Comparison of ENCODE assay signal across 25 cellular contexts in genomic region chr19:10774893-10775292, GRCh38. TPM values are rescaled to one million over a fixed set of nuclear protein-coding genes. Genes with fewer than 3 reads are reported as not detected.
DNase-seq lines count a peak whose midpoint lies in the region; ATAC-seq and TF ChIP-seq lines count a peak whose summit lies in the region.
"Had no signal": no experiment of that assay in that cellular context is flagged by ENCODE, and none has a peak within 500 bp of the region (broad histone marks: within the 10 kb centered on the region; RNA-seq: fewer than 3 reads in every experiment).

No MANE protein-coding gene starts in this region.

- peaks cover 41% of the 10 kb centered on the region for H3K4me1 Mint-ChIP-seq in T-helper 1 cell treated with Interleukin-12 subunit alpha and Interleukin-12 subunit beta and Interleukin-4 antibody, amounts not matched to agents 30 μg/mL and 1 μg/mL, for 36 hours (ENCODE audit: low read depth)
- H3K4me1 Mint-ChIP-seq in CD14-positive monocyte, result peaks cover 23% of the 10 kb centered on the region
- H3K4me1 Mint-ChIP-seq in activated T-helper 17 cell treated with anti-CD3 and anti-CD28 coated beads, Interleukin-2, amount 50 U/mL, for 72 hours, result no peaks in the 10 kb centered on the region

- H3K4me3 Mint-ChIP-seq in T-helper 1 cell treated with Interleukin-12 subunit alpha and Interleukin-12 subunit beta and Interleukin-4 antibody, amounts not matched to agents 30 μg/mL and 1 μg/mL, for 36 hours, result no peak overlapping the region
- no peak overlapping the region for H3K4me3 Mint-ChIP-seq in CD14-positive monocyte
- H3K4me3 Mint-ChIP-seq in activated T-helper 17 cell treated with anti-CD3 and anti-CD28 coated beads, Interleukin-2, amount 50 U/mL, for 72 hours, result no peak overlapping the region
- H3K4me3 Mint-ChIP-seq: CD4-positive, CD25-positive, alpha-beta regulatory T cell had no signal

- no peak for TF ChIP-seq CTCF in CD14-positive monocyte (IDR thresholded peaks at IDR 0.05)
- no peak for TF ChIP-seq CTCF in neutrophil (IDR thresholded peaks at IDR 0.05)

- H3K27ac ChIP-seq in neutrophil (peak overlapping the region; percentile 10), caudate nucleus (ENCODE audit: low read depth, low read length) (no peak overlapping the region)
- H3K27ac ChIP-seq: 22Rv1, Peyer's patch, SK-N-MC had no signal

- peaks cover 30 to 35% of the 10 kb centered on the region in 2 experiments for H3K4me1 ChIP-seq in neutrophil (ENCODE audit: control insufficient read depth in 1 of 2, insufficient read depth in 1 of 2, low read depth in 1 of 2, low read length in 1 of 2)

- H3K9me3 Mint-ChIP-seq in T-helper 1 cell treated with Interleukin-12 subunit alpha and Interleukin-12 subunit beta and Interleukin-4 antibody, amounts not matched to agents 30 μg/mL and 1 μg/mL, for 36 hours, result no peaks in the 10 kb centered on the region
- peaks cover 0 to 1% (median 0%) of the 10 kb centered on the region in 7 donors for H3K9me3 Mint-ChIP-seq in CD14-positive monocyte
- H3K9me3 Mint-ChIP-seq in activated T-helper 17 cell treated with anti-CD3 and anti-CD28 coated beads, Interleukin-2, amount 50 U/mL, for 72 hours, result no peaks in the 10 kb centered on the region
- H3K9me3 Mint-ChIP-seq: CD4-positive, CD25-positive, alpha-beta regulatory T cell had no signal

- no peaks in the 10 kb centered on the region for H3K27me3 ChIP-seq in neutrophil
- H3K27me3 ChIP-seq: BE2C, Peyer's patch had no signal

- H3K9me3 ChIP-seq in neutrophil, result no peaks in the 10 kb centered on the region
- H3K9me3 ChIP-seq: BE2C, Peyer's patch had no signal

- peak overlapping the region; percentile 62 for H3K27ac Mint-ChIP-seq in T-helper 1 cell treated with Interleukin-12 subunit alpha and Interleukin-12 subunit beta and Interleukin-4 antibody, amounts not matched to agents 30 μg/mL and 1 μg/mL, for 36 hours
- peak overlapping the region in 4 of 7 donors; percentile 41 to 60 (median 46) for H3K27ac Mint-ChIP-seq in CD14-positive monocyte
- H3K27ac Mint-ChIP-seq in activated T-helper 17 cell treated with anti-CD3 and anti-CD28 coated beads, Interleukin-2, amount 50 U/mL, for 72 hours, result peak overlapping the region; percentile 28

- no peak for ATAC-seq in activated T-helper 17 cell treated with anti-CD3 and anti-CD28 coated beads, Interleukin-2, amount 50 U/mL, for 72 hours (replicated peaks)
- ATAC-seq: HepG2 had no signal

- H3K36me3 Mint-ChIP-seq in T-helper 1 cell treated with Interleukin-12 subunit alpha and Interleukin-12 subunit beta and Interleukin-4 antibody, amounts not matched to agents 30 μg/mL and 1 μg/mL, for 36 hours (ENCODE audit: low read depth), result peaks cover 49% of the 10 kb centered on the region
- peaks cover 64 to 87% of the 10 kb centered on the region in 2 donors for H3K36me3 Mint-ChIP-seq in CD14-positive monocyte
- peaks cover 74% of the 10 kb centered on the region for H3K36me3 Mint-ChIP-seq in activated T-helper 17 cell treated with anti-CD3 and anti-CD28 coated beads, Interleukin-2, amount 50 U/mL, for 72 hours (ENCODE audit: low read depth)

- no peaks in the 10 kb centered on the region for H3K27me3 Mint-ChIP-seq in T-helper 1 cell treated with Interleukin-12 subunit alpha and Interleukin-12 subunit beta and Interleukin-4 antibody, amounts not matched to agents 30 μg/mL and 1 μg/mL, for 36 hours (ENCODE audit: low read depth)
- H3K27me3 Mint-ChIP-seq in CD14-positive monocyte (ENCODE audit: low read depth in 3 of 3), result no peaks in the 10 kb centered on the region
- H3K27me3 Mint-ChIP-seq in activated T-helper 17 cell treated with anti-CD3 and anti-CD28 coated beads, Interleukin-2, amount 50 U/mL, for 72 hours, result no peaks in the 10 kb centered on the region
- H3K27me3 Mint-ChIP-seq: CD4-positive, CD25-positive, alpha-beta regulatory T cell had no signal

- intact Hi-C loops in CD14-positive monocyte (cut with micrococcal nuclease), result no loop called here

- no peak overlapping the region for H3K4me3 ChIP-seq in neutrophil (ENCODE audit: low read depth in 1 of 2, low read length in 1 of 2)
- H3K4me3 ChIP-seq: Peyer's patch, SK-N-MC had no signal

- DNase-seq in T-helper 1 cell, result no peak
- DNase-seq in CD14-positive monocyte (ENCODE audit: low spot score), result no peak
- no peak for DNase-seq in stimulated activated CD4-positive, alpha-beta T cell treated with anti-CD3 and anti-CD28 coated beads, Interleukin-2, amount 100 ng/mL, for 48 hours
- DNase-seq in HUDEP-2 (lab: John Stamatoyannopoulos, UW; ENCODE audit: unreplicated experiment in 76 of 76), result no peak
- no peak for DNase-seq in caudate nucleus (lab: John Stamatoyannopoulos, UW)
- DNase-seq: BE2C; CD4-positive, CD25-positive, alpha-beta regulatory T cell; H7; Kasumi-1; MV-4-11; NCI-H1105; NCI-H146; NCI-H1930; NCI-H2227 treated with DMSO at 0.1 percent for 48 hours; NCI-H510A; NCI-H69; OCI-M1; Peyer's patch; SIG-M5 had no signal

- peaks cover 49% of the 10 kb centered on the region for H3K36me3 ChIP-seq in neutrophil

RNA-seq across cellular contexts. Expression of gene DNM2, which starts 57.0 kb away (rescaled TPM):
- polyA plus RNA-seq in CD14-positive monocyte, result 10 to 100 TPM; 53.0 to 69.5 TPM
- 100 to 1,000 TPM; 185 to 209 TPM for total RNA-seq in activated T-helper 17 cell treated with anti-CD3 and anti-CD28 coated beads, Interleukin-2, amount 50 U/mL, for 72 hours
